18 cellular contexts compared by ENCODE assay signal in the genomic region with DNA sequence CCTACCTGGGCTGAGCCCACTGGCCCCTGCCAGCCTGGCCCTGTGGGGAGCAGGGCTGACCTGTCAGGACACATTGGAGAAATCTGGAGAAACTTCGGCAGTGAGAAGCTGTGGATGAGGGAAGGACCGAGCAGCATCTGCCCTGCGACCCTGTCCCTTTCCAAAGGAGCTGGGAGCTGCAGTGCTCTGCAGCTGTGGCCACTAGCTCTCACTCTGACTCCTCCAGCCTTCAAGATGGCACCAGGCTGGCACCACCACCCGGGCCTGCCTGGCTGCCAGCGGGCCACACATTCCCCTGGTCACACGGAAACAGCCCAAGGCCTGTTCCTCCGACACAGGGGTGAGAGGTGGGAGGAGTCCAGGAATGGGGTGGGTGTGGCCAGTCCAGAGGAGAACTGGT. TPM values are rescaled to one million over a fixed set of nuclear protein-coding genes. Genes with fewer than 3 reads are reported as not detected.
DNase-seq lines count a peak whose midpoint lies in the region; ATAC-seq and TF ChIP-seq lines count a peak whose summit lies in the region.
"Had no signal": no experiment of that assay in that cellular context is flagged by ENCODE, and none has a peak within 500 bp of the region (broad histone marks: within the 10 kb centered on the region; RNA-seq: fewer than 3 reads in every experiment).

No MANE protein-coding gene starts in this region.

- TF ChIP-seq CTCF in HEK293 (tag by site-specific recombination; IDR thresholded peaks at IDR 0.05) (no peak), foreskin keratinocyte (conservative IDR thresholded peaks at IDR 0.05) (no peak)

- H3K27ac ChIP-seq in HEK293 (ENCODE audit: extremely low read depth, low read depth, low read length) (no peak overlapping the region), foreskin keratinocyte (no peak overlapping the region)
- H3K27ac ChIP-seq: BLaER1 treated with 17β-estradiol and CSF1 and Interleukin-3, amounts not matched to agents 10 nM and 100 nM; HL-60 had no signal

- peak; percentile 2 for ATAC-seq in left ventricle myocardium superior
- no peak for ATAC-seq in foreskin keratinocyte
- ATAC-seq: GM12878, HCT116 had no signal

- H3K4me3 ChIP-seq in HEK293 (ENCODE audit: low read depth, low read length), result no peak overlapping the region
- H3K4me3 ChIP-seq: BLaER1 treated with 17β-estradiol and CSF1 and Interleukin-3, amounts not matched to agents 10 nM and 100 nM; GM12878 had no signal

- no peaks in the 10 kb centered on the region for H3K9me3 ChIP-seq in HEK293 (ENCODE audit: control insufficient read depth, insufficient read depth, low read depth, low read length)

- H3K4me1 ChIP-seq in HEK293 (ENCODE audit: control insufficient read depth, insufficient read depth, low read length), result no peaks in the 10 kb centered on the region; the same call in 1 of the 2 replicates
- H3K4me1 ChIP-seq in foreskin keratinocyte, result no peaks in the 10 kb centered on the region

- H3K27me3 ChIP-seq in foreskin keratinocyte, result peaks cover 26% of the 10 kb centered on the region
- H3K27me3 ChIP-seq: BLaER1 treated with 17β-estradiol and CSF1 and Interleukin-3, amounts not matched to agents 10 nM and 100 nM had no signal

- peaks cover 3 to 41% of the 10 kb centered on the region in 2 experiments; a peak in 2 of 3 replicates for H3K36me3 ChIP-seq in HEK293 (ENCODE audit: control insufficient read depth in 2 of 2, insufficient read depth in 1 of 2, low read length in 2 of 2)
- H3K36me3 ChIP-seq: BLaER1 treated with 17β-estradiol and CSF1 and Interleukin-3, amounts not matched to agents 10 nM and 100 nM had no signal

- POLR2A ChIA-PET in HEK293 (lab: Yijun Ruan, JAX), result interaction anchor here (1.3 kb wide), 1 partner anchor 62 kb away, joined by 3 read pairs; no protein-coding TSS in a partner anchor

- intact Hi-C loops in left ventricle myocardium superior (cut with micrococcal nuclease) (no loop called here), cardiac septum (cut with DNase I) (loop anchor here (10.0 kb wide), 1 partner anchor 118 kb away; no protein-coding TSS in a partner anchor)

- CTCF ChIA-PET in HEK293 (lab: Yijun Ruan, JAX), result interaction anchor here (0.7 to 6.1 kb wide), 11 partner anchors 9 to 165 kb away, joined by 4 to 106 read pairs (median 37); a partner anchor contains a TSS

- no peak for DNase-seq in left ventricle myocardium superior
- DNase-seq in cardiac septum (ENCODE audit: low spot score), result no peak
- peak; percentile 73 for DNase-seq in mesenteric fat pad (ENCODE audit: low spot score)
- DNase-seq in NAMALWA (ENCODE audit: low spot score), result no peak
- DNase-seq in foreskin keratinocyte, result no peak
- DNase-seq in activated CD8-positive, alpha-beta memory T cell treated with anti-CD3 and anti-CD28 coated beads, Interleukin-2, amount 50 U/mL, for 4 hours, result no peak
- DNase-seq: ACHN; CD4-positive, CD25-positive, alpha-beta regulatory T cell; DMS 273 treated with DMSO at 0.1 percent for 48 hours; DMS79 had no signal

TF ChIP-seq in HEK293, 187 proteins besides CTCF, POLR2A, EP300 and RAD21:
- TF ChIP-seq ZNF10 (tag by site-specific recombination; IDR thresholded peaks at IDR 0.05) (no peak), KLF9 (tag by site-specific recombination; IDR thresholded peaks at IDR 0.05; ENCODE audit: low read depth) (0 out of 2 replicates have a peak, but pooled peaks have one; percentile 42)

RNA-seq across cellular contexts. Expression of a gene that starts 30.1 kb away (rescaled TPM):
- 19.1 TPM for total RNA-seq in left ventricle myocardium superior
- total RNA-seq in cardiac septum, result 13.7 TPM
- total RNA-seq in mesenteric fat pad, result 121 TPM
- not detected in 2 replicates for total RNA-seq in foreskin keratinocyte
- not detected in 2 replicates for polyA plus RNA-seq in foreskin keratinocyte
- total RNA-seq: A172; CD4-positive, CD25-positive, alpha-beta regulatory T cell; G401; GM12878; H4 had no signal
- polyA plus RNA-seq: CD4-positive, CD25-positive, alpha-beta regulatory T cell; GM12878 had no signal

RNA-seq across cellular contexts. Expression of a gene that starts 30.3 kb away (rescaled TPM):
- 17.1 TPM for total RNA-seq in left ventricle myocardium superior
- 13.8 TPM for total RNA-seq in cardiac septum
- total RNA-seq in mesenteric fat pad, result 2.3 TPM
- 0.53 and 0.71 TPM in 2 replicates for total RNA-seq in foreskin keratinocyte
- 0.40 and 0.49 TPM in 2 replicates for polyA plus RNA-seq in foreskin keratinocyte

RNA-seq across cellular contexts. Expression of a gene that starts 44.1 kb away (rescaled TPM):
- total RNA-seq in left ventricle myocardium superior (55.5 TPM), cardiac septum (20.0 TPM), mesenteric fat pad (22.3 TPM), foreskin keratinocyte (7.7 and 9.0 TPM in 2 replicates)
- polyA plus RNA-seq in foreskin keratinocyte, result 4.1 and 5.5 TPM in 2 replicates
- total RNA-seq: CD4-positive, CD25-positive, alpha-beta regulatory T cell; GM12878 had no signal
- polyA plus RNA-seq: CD4-positive, CD25-positive, alpha-beta regulatory T cell; GM12878 had no signal

Comparison
In these comparisons a context has a peak if more than half of its experiments do, and no peak if none do; other contexts are left out.
1. RNA of a gene that starts 30.1 kb away (total RNA-seq): 121 TPM in mesenteric fat pad (single experiment), 19.1 TPM in left ventricle myocardium superior (single experiment) and 13.7 TPM in cardiac septum (single experiment); not detected in foreskin keratinocyte; every median in the first group is over 10 times any median in the second.